31 cellular contexts compared by ENCODE assay signal in genomic region chr4:70873216-70873615, GRCh38.
"Had no signal": no experiment of that assay in that cellular context is flagged by ENCODE, and none has a peak within 500 bp of the region (broad histone marks: within the 10 kb centered on the region; RNA-seq: fewer than 3 reads in every experiment).

No MANE protein-coding gene starts in this region.

- H3K9me3 ChIP-seq: psoas muscle, sigmoid colon, upper lobe of left lung had no signal

- H3K27ac Mint-ChIP-seq: activated CD4-positive, alpha-beta memory T cell treated with anti-CD3 and anti-CD28 coated beads, Interleukin-2, amount 10 ng/mL, durations not matched to agents 7 days and 5 days; activated CD4-positive, alpha-beta T cell treated with anti-CD3 and anti-CD28 coated beads, Interleukin-2, amount 10 ng/mL, durations not matched to agents 24 days and 14 days; activated naive CD4-positive, alpha-beta T cell treated with anti-CD3 and anti-CD28 coated beads, Interleukin-2, amount 50 U/mL, for 24 hours; activated naive CD8-positive, alpha-beta T cell treated with anti-CD3 and anti-CD28 coated beads, Interleukin-2, amount 50 U/mL, for 24 hours; activated T-helper 17 cell treated with anti-CD3 and anti-CD28 coated beads, Interleukin-2, amount 50 U/mL, for 72 hours; effector memory CD8-positive, alpha-beta T cell; mesothelial cell of epicardium; nephron progenitor cell; stimulated activated effector memory CD8-positive, alpha-beta T cell treated with anti-CD3 and anti-CD28 coated beads, Interleukin-12 subunit alpha, Interleukin-12 subunit beta, amount 100 ng/mL, for 72 hours; stimulated activated naive CD8-positive, alpha-beta T cell treated with anti-CD3 and anti-CD28 coated beads, Interleukin-15, amount 100 ng/mL, for 72 hours had no signal

- H3K27ac ChIP-seq: parathyroid adenoma, psoas muscle, sigmoid colon, upper lobe of left lung had no signal

- H3K27me3 ChIP-seq: sigmoid colon, upper lobe of left lung had no signal

- H3K4me1 Mint-ChIP-seq: activated CD4-positive, alpha-beta memory T cell treated with anti-CD3 and anti-CD28 coated beads, Interleukin-2, amount 10 ng/mL, durations not matched to agents 7 days and 5 days; activated CD4-positive, alpha-beta T cell treated with anti-CD3 and anti-CD28 coated beads, Interleukin-2, amount 10 ng/mL, durations not matched to agents 24 days and 14 days; activated naive CD4-positive, alpha-beta T cell treated with anti-CD3 and anti-CD28 coated beads, Interleukin-2, amount 50 U/mL, for 24 hours; activated T-helper 17 cell treated with anti-CD3 and anti-CD28 coated beads, Interleukin-2, amount 50 U/mL, for 72 hours; nephron progenitor cell; stimulated activated effector memory CD8-positive, alpha-beta T cell treated with anti-CD3 and anti-CD28 coated beads, Interleukin-12 subunit alpha, Interleukin-12 subunit beta, amount 100 ng/mL, for 72 hours; stimulated activated naive CD8-positive, alpha-beta T cell treated with anti-CD3 and anti-CD28 coated beads, Interleukin-15, amount 100 ng/mL, for 72 hours had no signal

- H2AFZ ChIP-seq: parathyroid adenoma had no signal

- H3K4me1 ChIP-seq: parathyroid adenoma, psoas muscle, sigmoid colon, upper lobe of left lung had no signal

- ATAC-seq: activated naive CD8-positive, alpha-beta T cell treated with anti-CD3 and anti-CD28 coated beads, Interleukin-2, amount 50 U/mL, for 24 hours; activated T-cell treated with anti-CD3 and anti-CD28 coated beads, Interleukin-2, amount 50 U/mL, for 4 hours; activated T-helper 17 cell treated with anti-CD3 and anti-CD28 coated beads, Interleukin-2, amount 50 U/mL, for 72 hours; effector memory CD8-positive, alpha-beta T cell; left cardiac atrium; left ventricle myocardium superior; psoas muscle; stimulated activated effector memory CD8-positive, alpha-beta T cell treated with anti-CD3 and anti-CD28 coated beads, Interleukin-12 subunit alpha, Interleukin-12 subunit beta, amount 100 ng/mL, for 72 hours; stimulated activated naive CD8-positive, alpha-beta T cell treated with anti-CD3 and anti-CD28 coated beads, Interleukin-15, amount 100 ng/mL, for 72 hours had no signal

- H3K36me3 ChIP-seq: sigmoid colon, upper lobe of left lung had no signal

- H3K79me2 ChIP-seq: parathyroid adenoma had no signal

- DNase-seq: activated CD4-positive, alpha-beta memory T cell treated with anti-CD3 and anti-CD28 coated beads, Interleukin-2, amount 10 ng/mL, durations not matched to agents 7 days and 5 days; activated CD4-positive, alpha-beta T cell treated with anti-CD3 and anti-CD28 coated beads, Interleukin-2, amount 10 ng/mL, durations not matched to agents 24 days and 14 days; activated CD4-positive, CD25-positive, alpha-beta regulatory T cell treated with anti-CD3 and anti-CD28 coated beads, Interleukin-2, amount 50 U/mL, for 72 hours; activated CD8-positive, alpha-beta memory T cell treated with anti-CD3 and anti-CD28 coated beads, Interleukin-2, amount 50 U/mL, for 48 hours; activated gamma-delta T cell treated with Interleukin-2 at 50 U/mL for 16 hours; activated naive CD8-positive, alpha-beta T cell treated with anti-CD3 and anti-CD28 coated beads, Interleukin-2, amount 50 U/mL, for 24 hours; activated T-cell treated with anti-CD3 and anti-CD28 coated beads, Interleukin-2, amount 50 U/mL, for 4 hours; amygdala; caudate nucleus; cortex of kidney; effector memory CD8-positive, alpha-beta T cell; head of caudate nucleus; hippocampal formation; left cardiac atrium; left ventricle myocardium superior; naive B cell; nephron progenitor cell; nucleus accumbens; psoas muscle; sigmoid colon; small intestine; stimulated activated CD4-positive, alpha-beta T cell treated with anti-CD3 and anti-CD28 coated beads, Interleukin-4, amount 100 ng/mL, for 24 hours; stimulated activated naive CD8-positive, alpha-beta T cell treated with anti-CD3 and anti-CD28 coated beads, Interleukin-15, amount 100 ng/mL, for 72 hours; substantia nigra; T-helper 9 cell; upper lobe of left lung had no signal

- H3K27me3 Mint-ChIP-seq: activated CD4-positive, alpha-beta memory T cell treated with anti-CD3 and anti-CD28 coated beads, Interleukin-2, amount 10 ng/mL, durations not matched to agents 7 days and 5 days; activated CD4-positive, alpha-beta T cell treated with anti-CD3 and anti-CD28 coated beads, Interleukin-2, amount 10 ng/mL, durations not matched to agents 24 days and 14 days; activated naive CD4-positive, alpha-beta T cell treated with anti-CD3 and anti-CD28 coated beads, Interleukin-2, amount 50 U/mL, for 24 hours; activated naive CD8-positive, alpha-beta T cell treated with anti-CD3 and anti-CD28 coated beads, Interleukin-2, amount 50 U/mL, for 24 hours; activated T-helper 17 cell treated with anti-CD3 and anti-CD28 coated beads, Interleukin-2, amount 50 U/mL, for 72 hours; naive B cell; stimulated activated naive CD8-positive, alpha-beta T cell treated with anti-CD3 and anti-CD28 coated beads, Interleukin-15, amount 100 ng/mL, for 72 hours had no signal

- H3K9me3 Mint-ChIP-seq: activated CD4-positive, alpha-beta memory T cell treated with anti-CD3 and anti-CD28 coated beads, Interleukin-2, amount 10 ng/mL, durations not matched to agents 7 days and 5 days; activated CD4-positive, alpha-beta T cell treated with anti-CD3 and anti-CD28 coated beads, Interleukin-2, amount 10 ng/mL, durations not matched to agents 24 days and 14 days; activated naive CD4-positive, alpha-beta T cell treated with anti-CD3 and anti-CD28 coated beads, Interleukin-2, amount 50 U/mL, for 24 hours; activated naive CD8-positive, alpha-beta T cell treated with anti-CD3 and anti-CD28 coated beads, Interleukin-2, amount 50 U/mL, for 24 hours; activated T-cell treated with anti-CD3 and anti-CD28 coated beads, Interleukin-2, amount 50 U/mL, for 4 hours; activated T-helper 17 cell treated with anti-CD3 and anti-CD28 coated beads, Interleukin-2, amount 50 U/mL, for 72 hours; effector memory CD8-positive, alpha-beta T cell; mesothelial cell of epicardium; naive B cell; nephron progenitor cell; stimulated activated effector memory CD8-positive, alpha-beta T cell treated with anti-CD3 and anti-CD28 coated beads, Interleukin-12 subunit alpha, Interleukin-12 subunit beta, amount 100 ng/mL, for 72 hours; stimulated activated naive CD8-positive, alpha-beta T cell treated with anti-CD3 and anti-CD28 coated beads, Interleukin-15, amount 100 ng/mL, for 72 hours had no signal

- H3K4me3 ChIP-seq: psoas muscle, sigmoid colon, upper lobe of left lung had no signal

- H3K4me3 Mint-ChIP-seq: activated CD4-positive, alpha-beta memory T cell treated with anti-CD3 and anti-CD28 coated beads, Interleukin-2, amount 10 ng/mL, durations not matched to agents 7 days and 5 days; activated CD4-positive, alpha-beta T cell treated with anti-CD3 and anti-CD28 coated beads, Interleukin-2, amount 10 ng/mL, durations not matched to agents 24 days and 14 days; activated naive CD4-positive, alpha-beta T cell treated with anti-CD3 and anti-CD28 coated beads, Interleukin-2, amount 50 U/mL, for 24 hours; activated naive CD8-positive, alpha-beta T cell treated with anti-CD3 and anti-CD28 coated beads, Interleukin-2, amount 50 U/mL, for 24 hours; activated T-cell treated with anti-CD3 and anti-CD28 coated beads, Interleukin-2, amount 50 U/mL, for 4 hours; activated T-helper 17 cell treated with anti-CD3 and anti-CD28 coated beads, Interleukin-2, amount 50 U/mL, for 72 hours; effector memory CD8-positive, alpha-beta T cell; mesothelial cell of epicardium; naive B cell; nephron progenitor cell; stimulated activated effector memory CD8-positive, alpha-beta T cell treated with anti-CD3 and anti-CD28 coated beads, Interleukin-12 subunit alpha, Interleukin-12 subunit beta, amount 100 ng/mL, for 72 hours; stimulated activated naive CD8-positive, alpha-beta T cell treated with anti-CD3 and anti-CD28 coated beads, Interleukin-15, amount 100 ng/mL, for 72 hours had no signal

- H3K36me3 Mint-ChIP-seq: activated naive CD4-positive, alpha-beta T cell treated with anti-CD3 and anti-CD28 coated beads, Interleukin-2, amount 50 U/mL, for 24 hours; mesothelial cell of epicardium; naive B cell; stimulated activated effector memory CD8-positive, alpha-beta T cell treated with anti-CD3 and anti-CD28 coated beads, Interleukin-12 subunit alpha, Interleukin-12 subunit beta, amount 100 ng/mL, for 72 hours had no signal
